ENCODE assay signal across 8 cellular contexts in genomic region chr9:137453643-137454081, GRCh38. TPM values are rescaled to one million over a fixed set of nuclear protein-coding genes. Genes with fewer than 3 reads are reported as not detected.
DNase-seq lines count a peak whose midpoint lies in the region; ATAC-seq and TF ChIP-seq lines count a peak whose summit lies in the region.

No MANE protein-coding gene starts in this region.

- no peak overlapping the region for H3K27ac Mint-ChIP-seq in WTC11
- H3K27ac Mint-ChIP-seq in dendritic cell treated with granulocyte-macrophage colony-stimulating factor and Interleukin-4, amounts not matched to agents 40 ng/mL and 50 ng/mL, for 4 days, result peak overlapping the region; percentile 98

- in situ Hi-C loops in GM13976 (cut with MboI; ENCODE audit: low sequenced_read_pairs, unreplicated experiment), result no loop called here

- peaks cover 6% of the 10 kb centered on the region for H3K4me1 Mint-ChIP-seq in WTC11
- peaks cover 83% of the 10 kb centered on the region for H3K4me1 Mint-ChIP-seq in dendritic cell treated with granulocyte-macrophage colony-stimulating factor and Interleukin-4, amounts not matched to agents 40 ng/mL and 50 ng/mL, for 4 days (ENCODE audit: low read depth)

- peak; percentile 96 for ATAC-seq in WTC11
- ATAC-seq in left colon, result peak; percentile 67
- no peak for ATAC-seq in GM21447 (IDR thresholded peaks at IDR 0.05; ENCODE audit: unreplicated experiment)

- DNase-seq in GM13976 (ENCODE audit: low spot score), result peak; percentile 91
- DNase-seq in HL-60 (ENCODE audit: low read depth in 1 of 2, low spot score in 1 of 2), result peak; percentile 75
- peak; percentile 87 for DNase-seq in WTC11 (ENCODE audit: low spot score)
- peak; percentile 84 to 89 for DNase-seq in left colon
- DNase-seq in stimulated activated CD4-positive, alpha-beta T cell treated with anti-CD3 and anti-CD28 coated beads, Interleukin-4, amount 100 ng/mL, for 1 hour, result peak; percentile 62
- DNase-seq in NCI-H1694 (lab: John Stamatoyannopoulos, UW), result no peak

- no peaks in the 10 kb centered on the region for H3K9me3 Mint-ChIP-seq in WTC11
- no peaks in the 10 kb centered on the region for H3K9me3 Mint-ChIP-seq in dendritic cell treated with granulocyte-macrophage colony-stimulating factor and Interleukin-4, amounts not matched to agents 40 ng/mL and 50 ng/mL, for 4 days

- H3K4me3 ChIP-seq in HL-60 (replicated peaks; ENCODE audit: insufficient read depth, low read length), result no peak overlapping the region

- POLR2A ChIA-PET in WTC11 (lab: Charles Lee), result interaction anchor here (2.6 kb wide), 1 partner anchor 31 kb away, joined by 11 read pairs; the partner anchor contains the start of genes EXD3 and NOXA1

- H3K36me3 Mint-ChIP-seq in WTC11, result peaks cover 3% of the 10 kb centered on the region; the same call in 1 of the 2 replicates
- peaks cover 72% of the 10 kb centered on the region for H3K36me3 Mint-ChIP-seq in dendritic cell treated with granulocyte-macrophage colony-stimulating factor and Interleukin-4, amounts not matched to agents 40 ng/mL and 50 ng/mL, for 4 days (ENCODE audit: low read depth)

- no peak overlapping the region; the same call in 1 of the 2 replicates for H3K27ac ChIP-seq in HL-60 (replicated peaks)

- no peaks in the 10 kb centered on the region for H3K27me3 ChIP-seq in HL-60 (ENCODE audit: insufficient read depth, poor library complexity, severe bottlenecking)

- peak overlapping the region; percentile 73 for H3K4me3 Mint-ChIP-seq in WTC11
- peak overlapping the region; percentile 77 for H3K4me3 Mint-ChIP-seq in dendritic cell treated with granulocyte-macrophage colony-stimulating factor and Interleukin-4, amounts not matched to agents 40 ng/mL and 50 ng/mL, for 4 days

- no peak for TF ChIP-seq CTCF in GM13976 (IDR thresholded peaks at IDR 0.05; ENCODE audit: borderline replicate concordance, control extremely low read depth, extremely low read depth, insufficient read depth, missing control alignments)
- TF ChIP-seq CTCF in HL-60 (IDR thresholded peaks at IDR 0.05; ENCODE audit: insufficient read depth, low read length), result no peak
- TF ChIP-seq CTCF in WTC11 (IDR thresholded peaks at IDR 0.05), result no peak

- CTCF ChIA-PET in WTC11 (lab: Charles Lee), result interaction anchor here (0.9 to 1.9 kb wide), 12 partner anchors 8 to 1186 kb away, joined by 3 to 16 read pairs (median 4); partner anchors contain the start of genes EXD3, NOXA1, NPDC1 and NRARP

- intact Hi-C loops in dendritic cell treated with granulocyte-macrophage colony-stimulating factor and Interleukin-4, amounts not matched to agents 40 ng/mL and 50 ng/mL, for 4 days (cut with micrococcal nuclease), result no loop called here
- intact Hi-C loops in left colon (cut with DNase I, micrococcal nuclease), result no loop called here

- no peaks in the 10 kb centered on the region for H3K27me3 Mint-ChIP-seq in WTC11 (ENCODE audit: low read depth)
- peaks cover 2% of the 10 kb centered on the region for H3K27me3 Mint-ChIP-seq in dendritic cell treated with granulocyte-macrophage colony-stimulating factor and Interleukin-4, amounts not matched to agents 40 ng/mL and 50 ng/mL, for 4 days

TF ChIP-seq in WTC11, 78 proteins besides CTCF, POLR2A, EP300 and RAD21:
- TF ChIP-seq ZNF425 (CRISPR knock-in tag; conservative IDR thresholded peaks at IDR 0.05) (no peak), ZNF423 (CRISPR knock-in tag; IDR thresholded peaks at IDR 0.05) (peak; percentile 43), SP1 (CRISPR knock-in tag; conservative IDR thresholded peaks at IDR 0.05) (peak; percentile 44)
TF ChIP-seq in WTC11: peak in this region for 2.

RNA-seq across cellular contexts. Expression of gene NSMF, which starts 5.5 kb away (rescaled TPM):
- total RNA-seq in WTC11 (2021), result 61.6 to 63.7 TPM (median 61.9 TPM) in 3 replicates
- total RNA-seq in left colon, result 10 to 100 TPM; 39.9 to 52.0 TPM

RNA-seq across cellular contexts. Expression of gene ENTPD8, which starts 12.5 kb away (rescaled TPM):
- total RNA-seq in WTC11 (2021) (2.0 to 2.5 TPM (median 2.3 TPM) in 3 replicates), left colon (100 to 1,000 TPM; 108 to 120 TPM)

RNA-seq across cellular contexts. Expression of gene NOXA1, which starts 30.5 kb away (rescaled TPM):
- 2.9 to 5.9 TPM (median 4.8 TPM) in 3 replicates for total RNA-seq in WTC11 (2021)
- 10 to 100 TPM; 33.3 to 42.6 TPM for total RNA-seq in left colon

RNA-seq across cellular contexts. Expression of gene EXD3, which starts 30.7 kb away (rescaled TPM):
- total RNA-seq in WTC11 (2021) (20.4 to 23.1 TPM (median 21.2 TPM) in 3 replicates), left colon (10 to 100 TPM; 44.1 to 57.3 TPM)

Comparison
In these comparisons a context has a peak if more than half of its experiments do, and no peak if none do; other contexts are left out.
1. RNA of gene ENTPD8, which starts 12.5 kb away (total RNA-seq): 108 to 120 TPM in left colon; 2.0 to 2.5 TPM in WTC11; every median in the first group is over 10 times any median in the second.